ENCODE assay signal across 15 cellular contexts in genomic region chr1:25653558-25653957, GRCh38.
"Had no signal": no experiment of that assay in that cellular context is flagged by ENCODE, and none has a peak within 500 bp of the region (broad histone marks: within the 10 kb centered on the region; RNA-seq: fewer than 3 reads in every experiment).

No MANE protein-coding gene starts in this region.

- H3K27me3 ChIP-seq: heart left ventricle, spleen, thyroid gland had no signal

- H3K4me3 Mint-ChIP-seq: activated CD8-positive, alpha-beta T cell treated with anti-CD3 and anti-CD28 coated beads, Interleukin-2, amount 10 ng/mL, durations not matched to agents 7 days and 5 days; activated naive CD4-positive, alpha-beta T cell treated with anti-CD3 and anti-CD28 coated beads, Interleukin-2, amount 10 ng/mL, durations not matched to agents 7 days and 5 days; activated naive CD8-positive, alpha-beta T cell treated with anti-CD3 and anti-CD28 coated beads, Interleukin-2, amount 50 U/mL, for 24 hours; T-helper 1 cell treated with Interleukin-12 subunit alpha and Interleukin-12 subunit beta and Interleukin-4 antibody, amounts not matched to agents 30 μg/mL and 1 μg/mL, for 36 hours had no signal

- ATAC-seq: activated CD8-positive, alpha-beta T cell treated with anti-CD3 and anti-CD28 coated beads, Interleukin-2, amount 10 ng/mL, durations not matched to agents 7 days and 5 days; activated naive CD8-positive, alpha-beta T cell treated with anti-CD3 and anti-CD28 coated beads, Interleukin-2, amount 50 U/mL, for 24 hours; heart left ventricle had no signal

- H3K9me3 Mint-ChIP-seq: activated naive CD4-positive, alpha-beta T cell treated with anti-CD3 and anti-CD28 coated beads, Interleukin-2, amount 10 ng/mL, durations not matched to agents 7 days and 5 days; activated naive CD8-positive, alpha-beta T cell treated with anti-CD3 and anti-CD28 coated beads, Interleukin-2, amount 50 U/mL, for 24 hours; T-helper 1 cell treated with Interleukin-12 subunit alpha and Interleukin-12 subunit beta and Interleukin-4 antibody, amounts not matched to agents 30 μg/mL and 1 μg/mL, for 36 hours had no signal

- H3K9me3 ChIP-seq: heart left ventricle, spleen, thyroid gland had no signal

- H3K27ac Mint-ChIP-seq: activated CD8-positive, alpha-beta T cell treated with anti-CD3 and anti-CD28 coated beads, Interleukin-2, amount 10 ng/mL, durations not matched to agents 7 days and 5 days; activated naive CD8-positive, alpha-beta T cell treated with anti-CD3 and anti-CD28 coated beads, Interleukin-2, amount 50 U/mL, for 24 hours; T-helper 1 cell treated with Interleukin-12 subunit alpha and Interleukin-12 subunit beta and Interleukin-4 antibody, amounts not matched to agents 30 μg/mL and 1 μg/mL, for 36 hours had no signal

- H3K27ac ChIP-seq: epithelial cell of prostate, heart left ventricle, spleen, thyroid gland had no signal

- H3K36me3 ChIP-seq: heart left ventricle, thyroid gland had no signal

- DNase-seq: activated CD4-positive, alpha-beta T cell treated with anti-CD3 and anti-CD28 coated beads for 4 hours; activated CD4-positive, CD25-positive, alpha-beta regulatory T cell; activated CD8-positive, alpha-beta T cell treated with anti-CD3 and anti-CD28 coated beads, Interleukin-2, amount 10 ng/mL, durations not matched to agents 7 days and 5 days; activated naive CD4-positive, alpha-beta T cell treated with anti-CD3 and anti-CD28 coated beads, Interleukin-2, amount 10 ng/mL, durations not matched to agents 7 days and 5 days; activated naive CD8-positive, alpha-beta T cell treated with anti-CD3 and anti-CD28 coated beads, Interleukin-2, amount 50 U/mL, for 24 hours; cortex of kidney; heart left ventricle; occipital lobe; posterior cingulate gyrus; spleen; stimulated activated CD4-positive, alpha-beta T cell treated with anti-CD3 and anti-CD28 coated beads, Interleukin-4, amount 100 ng/mL, for 1 hour; stimulated activated naive CD4-positive, alpha-beta T cell treated with Interleukin-2 at 50 U/mL for 16 hours; thyroid gland had no signal

- H3K4me3 ChIP-seq: heart left ventricle, spleen, thyroid gland had no signal
